Comparison of ENCODE assay signal across 8 cellular contexts in genomic region chr2:160367887-160368286, GRCh38.
DNase-seq lines count a peak whose midpoint lies in the region; ATAC-seq and TF ChIP-seq lines count a peak whose summit lies in the region.

No MANE protein-coding gene starts in this region.

- TF ChIP-seq CTCF in heart right ventricle (IDR thresholded peaks at IDR 0.05): no peak
- TF ChIP-seq CTCF in spleen (IDR thresholded peaks at IDR 0.05 in 8 of 11, conservative IDR thresholded peaks at IDR 0.05 in 3 of 11): no peak

- H3K4me3 ChIP-seq in heart right ventricle (peak overlapping the region in 2 of 10 donors; percentile 6 to 9), spleen (peak overlapping the region in 1 of 8 donors; percentile 26)

- H3K4me1 Mint-ChIP-seq in activated CD4-positive, alpha-beta memory T cell treated with anti-CD3 and anti-CD28 coated beads for 36 hours (ENCODE audit: low read depth): peaks cover 73% of the 10 kb centered on the region

- H3K4me1 ChIP-seq in heart right ventricle (peaks cover 9 to 100% (median 99%) of the 10 kb centered on the region in 9 donors), spleen (peaks cover 29 to 100% (median 90%) of the 10 kb centered on the region in 6 donors)

- H3K9me3 ChIP-seq in heart right ventricle (no peaks in the 10 kb centered on the region), spleen (no peaks in the 10 kb centered on the region)

- no peaks in the 10 kb centered on the region for H3K27me3 ChIP-seq in heart right ventricle
- no peaks in the 10 kb centered on the region for H3K27me3 ChIP-seq in spleen (replicated peaks in 1 of 7)

- CTCF ChIA-PET in activated CD4-positive, alpha-beta memory T cell treated with anti-CD3 and anti-CD28 coated beads for 36 hours (lab: Charles Lee): no interaction called here

- no peak overlapping the region for H3K4me3 Mint-ChIP-seq in activated CD4-positive, alpha-beta memory T cell treated with anti-CD3 and anti-CD28 coated beads for 36 hours

- POLR2A ChIA-PET in activated CD4-positive, alpha-beta memory T cell treated with anti-CD3 and anti-CD28 coated beads for 36 hours (lab: Charles Lee): no interaction called here

- DNase-seq in AG08395 (ENCODE audit: low spot score) (peak; percentile 84), HCEC 1CT (peak; percentile 94), SKM-1 (lab: John Stamatoyannopoulos, UW; ENCODE audit: unreplicated experiment) (peak; percentile 69), heart right ventricle (no peak), spleen (no peak), NCI-H146 treated with DMSO at 0.1 percent for 48 hours (lab: John Stamatoyannopoulos, UW; ENCODE audit: unreplicated experiment) (no peak), NCI-H2029 treated with DMSO at 0.1 percent for 48 hours (lab: John Stamatoyannopoulos, UW) (no peak)
- DNase-seq in activated CD4-positive, alpha-beta memory T cell treated with anti-CD3 and anti-CD28 coated beads for 36 hours: no peak

- H3K27me3 Mint-ChIP-seq in activated CD4-positive, alpha-beta memory T cell treated with anti-CD3 and anti-CD28 coated beads for 36 hours: no peaks in the 10 kb centered on the region

- no peak for TF ChIP-seq POLR2A in spleen (IDR thresholded peaks at IDR 0.05)

- intact Hi-C loops in heart right ventricle (cut with DNase I): no loop called here
- intact Hi-C loops in spleen (cut with DNase I; ENCODE audit: low total_unique reads): no loop called here
- intact Hi-C loops in activated CD4-positive, alpha-beta memory T cell treated with anti-CD3 and anti-CD28 coated beads for 36 hours (cut with micrococcal nuclease): loop anchor here (2.0 kb wide), 1 partner anchor 13 kb away; no protein-coding TSS in a partner anchor

- peak in 7 of 8 donors; percentile 11 to 52 (median 19) for ATAC-seq in heart right ventricle

- peaks cover 11% of the 10 kb centered on the region for H3K36me3 Mint-ChIP-seq in activated CD4-positive, alpha-beta memory T cell treated with anti-CD3 and anti-CD28 coated beads for 36 hours

- H3K36me3 ChIP-seq in heart right ventricle (peaks cover 0 to 35% (median 0%) of the 10 kb centered on the region in 9 donors), spleen (peaks cover 0 to 43% (median 9%) of the 10 kb centered on the region in 6 donors)

- no peaks in the 10 kb centered on the region for H3K9me3 Mint-ChIP-seq in activated CD4-positive, alpha-beta memory T cell treated with anti-CD3 and anti-CD28 coated beads for 36 hours

- peak overlapping the region in 8 of 10 donors; percentile 34 to 88 (median 68) for H3K27ac ChIP-seq in heart right ventricle
- H3K27ac ChIP-seq in spleen: peak overlapping the region in 7 of 8 donors; percentile 0 to 84 (median 66)

- H3K27ac Mint-ChIP-seq in activated CD4-positive, alpha-beta memory T cell treated with anti-CD3 and anti-CD28 coated beads for 36 hours: no peak overlapping the region

- 26 to 27% methylated on average over 7 of the region's 7 CpGs for WGBS in heart right ventricle, 2 donors
- WGBS in spleen, 5 donors: 20 to 29% (median 24%) methylated on average over 7 of the region's 7 CpGs

Comparison
In these comparisons a context has a peak if more than half of its experiments do, and no peak if none do; other contexts are left out.
1. DNase-seq: peak in AG08395 (single experiment), HCEC 1CT (single experiment) and SKM-1 (single experiment); none in heart right ventricle (0 of 2), spleen (single experiment), NCI-H146 treated with DMSO at 0.1 percent for 48 hours (single experiment), NCI-H2029 treated with DMSO at 0.1 percent for 48 hours (single experiment) and activated CD4-positive, alpha-beta memory T cell treated with anti-CD3 and anti-CD28 coated beads for 36 hours (single experiment).